ENCODE assay signal across 19 cellular contexts in genomic region chr2:149271575-149271974, GRCh38. TPM values are rescaled to one million over a fixed set of nuclear protein-coding genes. Genes with fewer than 3 reads are reported as not detected.
A peak's percentile ranks its signal among the peaks of the same experiment; 100 is the strongest.
DNase-seq lines count a peak whose midpoint lies in the region; ATAC-seq lines count a peak whose summit lies in the region.
"Had no signal": no experiment of that assay in that cellular context is flagged by ENCODE, and none has a peak within 500 bp of the region (broad histone marks: within the 10 kb centered on the region; RNA-seq: fewer than 3 reads in every experiment).

No MANE protein-coding gene starts in this region.

- no peaks in the 10 kb centered on the region for H3K4me1 ChIP-seq in HAP-1
- H3K4me1 ChIP-seq: BLaER1 treated with 17β-estradiol and CSF1 and Interleukin-3, amounts not matched to agents 10 nM and 100 nM; foreskin keratinocyte had no signal

- H3K36me3 Mint-ChIP-seq in activated naive CD8-positive, alpha-beta T cell treated with anti-CD3 and anti-CD28 coated beads for 36 hours = peaks cover 1% of the 10 kb centered on the region
- H3K36me3 Mint-ChIP-seq: activated naive CD4-positive, alpha-beta T cell treated with anti-CD3 and anti-CD28 coated beads, Interleukin-2, amount 50 U/mL, for 24 hours had no signal

- in situ Hi-C loops in HAP-1 (cut with MboI; ENCODE audit: low sequenced_read_pairs) = no loop called here

- H3K27ac Mint-ChIP-seq in activated naive CD8-positive, alpha-beta T cell treated with anti-CD3 and anti-CD28 coated beads for 36 hours = peak overlapping the region; percentile 2
- H3K27ac Mint-ChIP-seq: activated naive CD4-positive, alpha-beta T cell treated with anti-CD3 and anti-CD28 coated beads, Interleukin-2, amount 50 U/mL, for 24 hours; effector memory CD8-positive, alpha-beta T cell had no signal

- ATAC-seq in GM18868 (IDR thresholded peaks at IDR 0.05; ENCODE audit: unreplicated experiment) = peak; percentile 77
- peak; percentile 93 for ATAC-seq in GM21367 (IDR thresholded peaks at IDR 0.05; ENCODE audit: unreplicated experiment)
- ATAC-seq in HG02852 (IDR thresholded peaks at IDR 0.05; ENCODE audit: unreplicated experiment) = peak; percentile 97
- ATAC-seq: effector memory CD8-positive, alpha-beta T cell; foreskin keratinocyte; PC-3 had no signal

- no peak overlapping the region for H3K4me3 ChIP-seq in HAP-1
- H3K4me3 ChIP-seq: BLaER1 treated with 17β-estradiol and CSF1 and Interleukin-3, amounts not matched to agents 10 nM and 100 nM; cardiac muscle cell had no signal

- H3K4me3 Mint-ChIP-seq in activated naive CD8-positive, alpha-beta T cell treated with anti-CD3 and anti-CD28 coated beads for 36 hours = no peak overlapping the region
- H3K4me3 Mint-ChIP-seq: activated naive CD4-positive, alpha-beta T cell treated with anti-CD3 and anti-CD28 coated beads, Interleukin-2, amount 50 U/mL, for 24 hours; effector memory CD8-positive, alpha-beta T cell had no signal

- DNase-seq in activated naive CD8-positive, alpha-beta T cell treated with anti-CD3 and anti-CD28 coated beads for 36 hours = no peak
- DNase-seq in HAP-1 (ENCODE audit: low spot score in 2 of 2) (no peak), NCI-H526 (lab: John Stamatoyannopoulos, UW) (no peak), germinal center (ENCODE audit: low spot score) (no peak), NCI-H446 (lab: John Stamatoyannopoulos, UW) (no peak)
- DNase-seq: effector memory CD8-positive, alpha-beta T cell; foreskin keratinocyte; IMR-90; mesenchymal stem cell; NCI-H1092 treated with DMSO at 0.1 percent for 48 hours; NCI-H446 treated with DMSO at 0.1 percent for 48 hours; PC-3; WERI-Rb-1 had no signal

- peaks cover 8% of the 10 kb centered on the region for H3K4me1 Mint-ChIP-seq in activated naive CD8-positive, alpha-beta T cell treated with anti-CD3 and anti-CD28 coated beads for 36 hours
- H3K4me1 Mint-ChIP-seq: activated naive CD4-positive, alpha-beta T cell treated with anti-CD3 and anti-CD28 coated beads, Interleukin-2, amount 50 U/mL, for 24 hours had no signal

- H3K9me3 ChIP-seq in HAP-1 = peaks cover 2% of the 10 kb centered on the region; the same call in 1 of the 2 replicates

- no peaks in the 10 kb centered on the region for H3K27me3 ChIP-seq in HAP-1 (ENCODE audit: low read depth)
- H3K27me3 ChIP-seq: BLaER1 treated with 17β-estradiol and CSF1 and Interleukin-3, amounts not matched to agents 10 nM and 100 nM; cardiac muscle cell had no signal

- H3K36me3 ChIP-seq in HAP-1 (replicated peaks) = no peaks in the 10 kb centered on the region
- H3K36me3 ChIP-seq: BLaER1 treated with 17β-estradiol and CSF1 and Interleukin-3, amounts not matched to agents 10 nM and 100 nM; cardiac muscle cell; WERI-Rb-1 had no signal

- H3K27me3 Mint-ChIP-seq in activated naive CD8-positive, alpha-beta T cell treated with anti-CD3 and anti-CD28 coated beads for 36 hours = peaks cover 13% of the 10 kb centered on the region

- peaks cover 3% of the 10 kb centered on the region for H3K9me3 Mint-ChIP-seq in activated naive CD8-positive, alpha-beta T cell treated with anti-CD3 and anti-CD28 coated beads for 36 hours

RNA-seq across cellular contexts. Expression of gene LYPD6, which starts 58.8 kb away (rescaled TPM):
- not detected for total RNA-seq in activated naive CD8-positive, alpha-beta T cell treated with anti-CD3 and anti-CD28 coated beads for 36 hours
